In the genomic region with DNA sequence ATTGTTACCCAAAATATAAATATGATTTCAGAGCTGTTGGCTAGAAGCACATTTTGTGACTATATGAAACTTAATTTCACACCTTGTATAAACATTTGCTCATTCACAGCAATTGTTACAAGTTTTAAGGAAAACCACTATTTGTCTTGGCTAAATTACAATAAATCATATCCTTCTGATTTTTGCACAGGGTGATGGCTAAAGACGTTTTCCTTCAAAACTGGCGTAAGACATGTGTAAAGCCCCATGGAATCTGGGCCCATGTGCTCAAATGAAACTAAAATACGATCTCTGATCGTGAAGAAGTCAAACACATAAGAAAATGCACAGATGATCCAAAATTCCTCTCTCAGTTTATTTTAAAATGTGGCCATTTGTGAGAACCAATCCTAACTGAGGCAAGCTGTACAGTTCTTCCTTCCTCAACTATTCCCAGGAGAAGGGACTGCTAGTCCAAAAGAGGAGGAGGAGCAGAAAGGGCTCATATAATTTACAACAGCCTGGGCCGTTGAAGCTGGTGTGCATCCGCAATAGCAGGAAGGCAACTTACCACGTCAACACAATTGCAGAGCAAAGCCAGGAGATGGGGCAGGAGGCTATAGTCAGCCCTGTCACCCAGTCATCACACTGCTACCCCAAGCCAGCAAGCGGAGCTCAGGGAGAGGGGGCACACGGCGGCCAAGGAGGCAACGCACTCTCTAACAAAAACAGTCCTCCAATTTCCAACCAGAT, we compare ENCODE assay signal across 21 cellular contexts.
A peak's percentile ranks its signal among the peaks of the same experiment; 100 is the strongest.
DNase-seq lines count a peak whose midpoint lies in the region; ATAC-seq lines count a peak whose summit lies in the region.
"Had no signal": no experiment of that assay in that cellular context is flagged by ENCODE, and none has a peak within 500 bp of the region (broad histone marks: within the 10 kb centered on the region; RNA-seq: fewer than 3 reads in every experiment).

No MANE protein-coding gene starts in this region.

- DNase-seq in NCI-H2171 treated with DMSO at 0.1 percent for 48 hours (lab: John Stamatoyannopoulos, UW) = peak; percentile 56
- DNase-seq in NCI-H2171 (lab: John Stamatoyannopoulos, UW) = no peak
- DNase-seq in dermis microvascular lymphatic vessel endothelial cell (ENCODE audit: low read depth in 2 of 2) = peak; percentile 11 to 80
- DNase-seq in left ventricle myocardium superior = no peak
- DNase-seq in superior temporal gyrus (ENCODE audit: extremely low spot score) = peak; percentile 46
- DNase-seq in NOMO-1 treated with dmso at 0.1 percent for 144 hours (lab: John Stamatoyannopoulos, UW; ENCODE audit: unreplicated experiment) = no peak
- no peak for DNase-seq in C1 segment of cervical spinal cord (lab: John Stamatoyannopoulos, UW)
- DNase-seq: 8988T; activated CD4-positive, alpha-beta T cell treated with anti-CD3 and anti-CD28 coated beads, Interleukin-2, amount 10 ng/mL, durations not matched to agents 7 days and 5 days; activated naive CD8-positive, alpha-beta T cell treated with anti-CD3 and anti-CD28 coated beads for 36 hours; Calu3; Karpas-422; left colon; NCI-H1092; NCI-H2107; NCI-H526; SHP77; stimulated activated CD4-positive, alpha-beta T cell treated with anti-CD3 and anti-CD28 coated beads, Interleukin-4, amount 100 ng/mL, for 1 hour; stimulated activated naive CD8-positive, alpha-beta T cell treated with anti-CD3 and anti-CD28 coated beads, Interleukin-15, amount 100 ng/mL, for 72 hours; T-cell had no signal

- ATAC-seq in left ventricle myocardium superior (peak; percentile 48), HG02973 (IDR thresholded peaks at IDR 0.05; ENCODE audit: unreplicated experiment) (no peak)
- ATAC-seq: left colon; stimulated activated naive CD8-positive, alpha-beta T cell treated with anti-CD3 and anti-CD28 coated beads, Interleukin-15, amount 100 ng/mL, for 72 hours; T-cell had no signal

- intact Hi-C loops in left ventricle myocardium superior (cut with micrococcal nuclease) = no loop called here

Comparison
In these comparisons a context has a peak if more than half of its experiments do, and no peak if none do; other contexts are left out.
1. DNase-seq: peak in NCI-H2171 treated with DMSO at 0.1 percent for 48 hours (single experiment), dermis microvascular lymphatic vessel endothelial cell (2 of 2) and superior temporal gyrus (single experiment); none in NCI-H2171 (single experiment), left ventricle myocardium superior (single experiment), NOMO-1 treated with dmso at 0.1 percent for 144 hours (single experiment) and C1 segment of cervical spinal cord (0 of 14).